ENCODE assay signal across 7 cellular contexts in the genomic region with DNA sequence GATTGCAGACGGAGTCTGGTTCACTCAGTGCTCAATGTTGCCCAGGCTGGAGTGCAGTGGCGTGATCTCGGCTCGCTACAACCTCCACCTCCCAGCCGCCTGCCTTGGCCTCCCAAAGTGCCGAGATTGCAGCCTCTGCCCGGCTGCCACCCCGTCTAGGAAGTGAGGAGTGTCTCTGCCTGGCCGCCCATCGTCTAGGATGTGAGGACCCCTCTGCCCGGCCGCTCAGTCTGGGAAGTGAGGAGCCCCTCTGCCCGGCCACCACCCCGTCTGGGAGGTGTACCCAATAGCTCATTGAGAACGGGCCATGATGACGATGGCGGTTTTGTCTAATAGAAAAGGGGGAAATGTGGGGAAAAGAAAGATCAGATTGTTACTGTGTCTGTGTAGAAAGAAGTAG. TPM values are rescaled to one million over a fixed set of nuclear protein-coding genes. Genes with fewer than 3 reads are reported as not detected.
A peak's percentile ranks its signal among the peaks of the same experiment; 100 is the strongest.
DNase-seq lines count a peak whose midpoint lies in the region; ATAC-seq and TF ChIP-seq lines count a peak whose summit lies in the region.
"Not testable (repeated sequence)": the region's sequence is repeated elsewhere in the genome, so short reads cannot be mapped to it uniquely, and the experiment has no call there.

No MANE protein-coding gene starts in this region.

- POLR2A ChIA-PET in CD8-positive, alpha-beta memory T cell (lab: Charles Lee); T-cell (lab: Charles Lee): not testable (repeated sequence)

- H3K4me1 Mint-ChIP-seq in CD8-positive, alpha-beta memory T cell = peaks cover 49 to 65% (median 56%) of the 10 kb centered on the region in 3 donors
- H3K4me1 Mint-ChIP-seq in T-cell (peaks cover 42 to 61% (median 47%) of the 10 kb centered on the region in 3 donors), natural killer cell (peaks cover 34 to 42% of the 10 kb centered on the region in 2 donors)
- peaks cover 89% of the 10 kb centered on the region for H3K4me1 Mint-ChIP-seq in dendritic cell treated with granulocyte-macrophage colony-stimulating factor and Interleukin-4, amounts not matched to agents 40 ng/mL and 50 ng/mL, for 4 days (ENCODE audit: low read depth)

- H3K36me3 ChIP-seq in CD8-positive, alpha-beta memory T cell (ENCODE audit: insufficient read depth, low read length); thyroid gland: not testable (repeated sequence)

- peaks cover 36% of the 10 kb centered on the region for H3K4me1 ChIP-seq in CD8-positive, alpha-beta memory T cell (ENCODE audit: insufficient read depth, low read length)
- peaks cover 74 to 89% of the 10 kb centered on the region in 2 donors for H3K4me1 ChIP-seq in thyroid gland

- not testable (repeated sequence) for H3K9me3 Mint-ChIP-seq in CD8-positive, alpha-beta memory T cell; T-cell; dendritic cell treated with granulocyte-macrophage colony-stimulating factor and Interleukin-4, amounts not matched to agents 40 ng/mL and 50 ng/mL, for 4 days; natural killer cell

- not testable (repeated sequence) for H3K9me3 ChIP-seq in CD8-positive, alpha-beta memory T cell (ENCODE audit: low read length); thyroid gland

- ATAC-seq in T-cell (replicated peaks in 1 of 4); natural killer cell; sciatic nerve: not testable (repeated sequence)

- not testable (repeated sequence) for TF ChIP-seq CTCF in natural killer cell (IDR thresholded peaks at IDR 0.05); thyroid gland (IDR thresholded peaks at IDR 0.05)

- not testable (repeated sequence) for H3K36me3 Mint-ChIP-seq in CD8-positive, alpha-beta memory T cell; T-cell; natural killer cell
- peaks cover 89% of the 10 kb centered on the region for H3K36me3 Mint-ChIP-seq in dendritic cell treated with granulocyte-macrophage colony-stimulating factor and Interleukin-4, amounts not matched to agents 40 ng/mL and 50 ng/mL, for 4 days (ENCODE audit: low read depth)

- not testable (repeated sequence) for H3K27me3 ChIP-seq in CD8-positive, alpha-beta memory T cell (ENCODE audit: insufficient read depth, low read length, poor library complexity, severe bottlenecking); thyroid gland

- H3K4me3 ChIP-seq in CD8-positive, alpha-beta memory T cell (ENCODE audit: low read length); thyroid gland (replicated peaks in 1 of 3): not testable (repeated sequence)

- not testable (repeated sequence) for H3K27me3 Mint-ChIP-seq in CD8-positive, alpha-beta memory T cell; T-cell; dendritic cell treated with granulocyte-macrophage colony-stimulating factor and Interleukin-4, amounts not matched to agents 40 ng/mL and 50 ng/mL, for 4 days; natural killer cell (ENCODE audit: low read depth in 2 of 2)

- H3K27ac ChIP-seq in CD8-positive, alpha-beta memory T cell (ENCODE audit: low read depth, low read length) = not testable (repeated sequence)
- peak overlapping the region in 2 of 3 donors; percentile 80 to 86 for H3K27ac ChIP-seq in thyroid gland

- CTCF ChIA-PET in CD8-positive, alpha-beta memory T cell (lab: Charles Lee); T-cell (lab: Charles Lee): not testable (repeated sequence)

- not testable (repeated sequence) for TF ChIP-seq POLR2A in thyroid gland (IDR thresholded peaks at IDR 0.05)

- 94 to 96% methylated on average over 7 to 11 of the region's 17 CpGs for WGBS in thyroid gland, 2 donors

- intact Hi-C loops in dendritic cell treated with granulocyte-macrophage colony-stimulating factor and Interleukin-4, amounts not matched to agents 40 ng/mL and 50 ng/mL, for 4 days (cut with micrococcal nuclease) = loop anchor here (10.0 kb wide), 1 partner anchor 110 kb away; no protein-coding TSS in a partner anchor
- intact Hi-C loops in natural killer cell (cut with micrococcal nuclease); sciatic nerve (cut with DNase I); thyroid gland (cut with DNase I): not testable (repeated sequence)

- DNase-seq in CD8-positive, alpha-beta memory T cell; natural killer cell; thyroid gland: not testable (repeated sequence)
- DNase-seq in T-cell (peak in 1 of 34 experiments; percentile 2), sciatic nerve (ENCODE audit: low spot score) (peak; percentile 45)
- DNase-seq in activated effector memory CD4-positive, alpha-beta T cell treated with anti-CD3 and anti-CD28 coated beads, Interleukin-2, amount 50 U/mL, for 16 hours = peak; percentile 13

- not testable (repeated sequence) for H3K4me3 Mint-ChIP-seq in CD8-positive, alpha-beta memory T cell; T-cell; dendritic cell treated with granulocyte-macrophage colony-stimulating factor and Interleukin-4, amounts not matched to agents 40 ng/mL and 50 ng/mL, for 4 days; natural killer cell

- peak overlapping the region in 6 of 8 donors; percentile 29 to 99 (median 98) for H3K27ac Mint-ChIP-seq in CD8-positive, alpha-beta memory T cell
- H3K27ac Mint-ChIP-seq in T-cell (peak overlapping the region; percentile 16 to 99), natural killer cell (peak overlapping the region; percentile 99)
- peak overlapping the region; percentile 100 for H3K27ac Mint-ChIP-seq in dendritic cell treated with granulocyte-macrophage colony-stimulating factor and Interleukin-4, amounts not matched to agents 40 ng/mL and 50 ng/mL, for 4 days

RNA-seq across cellular contexts. Expression of a gene that starts 35.5 kb away (rescaled TPM):
- total RNA-seq in CD8-positive, alpha-beta memory T cell = 1 to 10 TPM; 5.6 TPM
- 10.4 TPM for polyA plus RNA-seq in CD8-positive, alpha-beta memory T cell
- total RNA-seq in T-cell (10 to 100 TPM in 2 of 5 donors, 1 to 10 TPM in 3; 4.6 to 10.8 (median 8.4) TPM), natural killer cell (10 to 100 TPM; 18.8 to 25.8 (median 25.1) TPM), sciatic nerve (44.2 TPM), thyroid gland (10 to 100 TPM; 31.6 to 55.5 (median 46.6) TPM)

RNA-seq across cellular contexts. Expression of a gene that starts 38.0 kb away (rescaled TPM):
- total RNA-seq in CD8-positive, alpha-beta memory T cell = 100 to 1,000 TPM; 118 to 121 TPM
- polyA plus RNA-seq in CD8-positive, alpha-beta memory T cell = 265 TPM
- total RNA-seq in T-cell = 10 to 100 TPM; 25.3 to 67.8 (median 58.3) TPM
- 10 to 100 TPM; 48.0 to 69.7 (median 54.6) TPM for total RNA-seq in natural killer cell
- 36.9 TPM for total RNA-seq in sciatic nerve
- 10 to 100 TPM; 22.1 to 79.4 (median 49.9) TPM for total RNA-seq in thyroid gland

RNA-seq across cellular contexts. Expression of a gene that starts 51.8 kb away (rescaled TPM):
- 1 to 10 TPM; 8.2 to 8.6 TPM for total RNA-seq in CD8-positive, alpha-beta memory T cell
- polyA plus RNA-seq in CD8-positive, alpha-beta memory T cell = 1.2 TPM
- total RNA-seq in T-cell = 10 to 100 TPM in 3 of 5 donors, 1 to 10 TPM in 1, under 1 TPM in 1; 0.95 to 12.9 (median 10.3) TPM
- total RNA-seq in natural killer cell = 1 to 10 TPM; 4.4 to 8.5 (median 7.8) TPM
- 6.2 TPM for total RNA-seq in sciatic nerve
- 1 to 10 TPM in 1 of 4 donors, not detected in 3; 3.8 TPM for total RNA-seq in thyroid gland
